ENCODE assay signal across 12 cellular contexts in the genomic region with DNA sequence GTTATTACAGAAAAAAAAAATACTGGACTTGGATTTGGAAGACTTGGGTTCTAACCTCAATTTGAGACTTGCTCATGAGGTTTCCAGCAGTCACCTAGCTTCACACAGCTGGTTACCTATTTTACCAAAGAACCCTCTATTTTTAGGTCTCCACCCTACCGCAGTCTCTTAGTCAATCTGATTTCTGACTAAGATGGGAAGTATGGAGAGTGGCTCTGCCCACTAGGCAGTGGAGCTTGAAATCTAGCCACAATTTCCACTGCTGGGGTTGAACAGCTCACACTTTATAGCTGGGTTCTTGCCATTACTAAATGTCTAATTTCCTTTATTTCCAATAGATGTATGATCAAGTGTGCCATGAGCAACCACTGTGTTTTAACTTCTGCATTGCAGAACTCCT. TPM values are rescaled to one million over a fixed set of nuclear protein-coding genes. Genes with fewer than 3 reads are reported as not detected.
DNase-seq lines count a peak whose midpoint lies in the region; ATAC-seq and TF ChIP-seq lines count a peak whose summit lies in the region.
"Had no signal": no experiment of that assay in that cellular context is flagged by ENCODE, and none has a peak within 500 bp of the region (broad histone marks: within the 10 kb centered on the region; RNA-seq: fewer than 3 reads in every experiment).

No MANE protein-coding gene starts in this region.

- H3K4me1 Mint-ChIP-seq in HFFc6 (ENCODE audit: low read depth), result peaks cover 23% of the 10 kb centered on the region

- H3K27ac Mint-ChIP-seq in HFFc6, result no peak overlapping the region

- H3K9me3 Mint-ChIP-seq in HFFc6, result no peaks in the 10 kb centered on the region

- no peaks in the 10 kb centered on the region for H3K36me3 Mint-ChIP-seq in HFFc6 (ENCODE audit: low read depth)

- peak; percentile 25 for DNase-seq in LHCN-M2 (ENCODE audit: low read depth)
- DNase-seq in NCI-H1436 treated with DMSO at 0.1 percent for 48 hours (lab: John Stamatoyannopoulos, UW), result no peak
- DNase-seq in amygdala (lab: John Stamatoyannopoulos, UW), result no peak
- no peak for DNase-seq in HFFc6
- DNase-seq: body of pancreas, mucosa of descending colon, NCI-H2107, SJCRH30 had no signal

- no peaks in the 10 kb centered on the region for H3K27me3 Mint-ChIP-seq in HFFc6 (ENCODE audit: insufficient read depth)

- peak; percentile 86 for ATAC-seq in GM19372 (IDR thresholded peaks at IDR 0.05; ENCODE audit: low read depth, unreplicated experiment)
- peak; percentile 95 for ATAC-seq in HG02884 (IDR thresholded peaks at IDR 0.05; ENCODE audit: unreplicated experiment)
- no peak for ATAC-seq in SK-N-SH treated with all-trans-retinoic acid at 6 μM for 48 hours
- ATAC-seq: body of pancreas, mucosa of descending colon had no signal

- no peak overlapping the region for H3K4me3 Mint-ChIP-seq in HFFc6

- TF ChIP-seq CTCF in 22Rv1 (IDR thresholded peaks at IDR 0.05), result no peak
- TF ChIP-seq CTCF in HFFc6 (IDR thresholded peaks at IDR 0.05), result no peak

- peak overlapping the region; percentile 50 for H3K27ac ChIP-seq in 22Rv1
- H3K27ac ChIP-seq: body of pancreas, SJCRH30 had no signal

TF ChIP-seq in SK-N-SH treated with all-trans-retinoic acid at 6 μM for 48 hours, 23 proteins besides CTCF, POLR2A, EP300 and RAD21:
- TF ChIP-seq TOX (CRISPR knock-in tag; IDR thresholded peaks at IDR 0.05; ENCODE audit: borderline replicate concordance) (no peak), ISL1 (CRISPR knock-in tag; IDR thresholded peaks at IDR 0.05) (no peak), ZC3H10 (CRISPR knock-in tag; IDR thresholded peaks at IDR 0.05) (no peak)

RNA-seq across cellular contexts. Expression of a gene that starts 43.2 kb away (rescaled TPM):
- total RNA-seq in LHCN-M2 (2014; rRNA removed), result 54.4 and 60.4 TPM in 2 replicates
- 19.6 TPM for polyA plus RNA-seq in LHCN-M2 (2012)
- 1 to 10 TPM; 1.7 to 8.5 (median 6.9) TPM for total RNA-seq in HFFc6 (2021; fragmentation: NEBNext Ultra II Directional; extraction: Animal tissue kit (Norgen Biotek cat#: 25700))
